14 cellular contexts compared by ENCODE assay signal in genomic region chr9:119298076-119298853, GRCh38.
DNase-seq lines count a peak whose midpoint lies in the region; ATAC-seq and TF ChIP-seq lines count a peak whose summit lies in the region.
"Had no signal": no experiment of that assay in that cellular context is flagged by ENCODE, and none has a peak within 500 bp of the region (broad histone marks: within the 10 kb centered on the region; RNA-seq: fewer than 3 reads in every experiment).

No MANE protein-coding gene starts in this region.

- no peak for TF ChIP-seq POLR2A in NB4 (IDR thresholded peaks at IDR 0.05; ENCODE audit: extremely low read depth, insufficient read length)

- TF ChIP-seq CTCF in NB4 (IDR thresholded peaks at IDR 0.05; ENCODE audit: low read depth, low read length) (no peak), smooth muscle cell (IDR thresholded peaks at IDR 0.05; ENCODE audit: borderline replicate concordance, insufficient read depth, poor library complexity, severe bottlenecking) (no peak), omental fat pad (IDR thresholded peaks at IDR 0.05) (no peak)

- no peak overlapping the region for H3K9ac ChIP-seq in smooth muscle cell (ENCODE audit: low read depth)

- no peak overlapping the region for H3K27ac ChIP-seq in smooth muscle cell (ENCODE audit: low read depth)
- H3K27ac ChIP-seq: gastrocnemius medialis had no signal

- no peaks in the 10 kb centered on the region for H3K9me3 ChIP-seq in smooth muscle cell (replicated peaks; ENCODE audit: low read depth)
- H3K9me3 ChIP-seq: gastrocnemius medialis, MG63 had no signal

- no peaks in the 10 kb centered on the region for H3K36me3 ChIP-seq in smooth muscle cell (ENCODE audit: low read depth)
- H3K36me3 ChIP-seq: gastrocnemius medialis, MG63 had no signal

- no peaks in the 10 kb centered on the region for H3K4me1 ChIP-seq in smooth muscle cell (ENCODE audit: low read depth)
- H3K4me1 ChIP-seq: gastrocnemius medialis had no signal

- H4K20me1 ChIP-seq in smooth muscle cell (ENCODE audit: low read depth): no peaks in the 10 kb centered on the region

- no peaks in the 10 kb centered on the region for H3K27me3 ChIP-seq in smooth muscle cell (ENCODE audit: low read depth)
- H3K27me3 ChIP-seq: gastrocnemius medialis, MG63 had no signal

- no peaks in the 10 kb centered on the region for H3K79me2 ChIP-seq in smooth muscle cell (ENCODE audit: low read depth)

- 53% methylated on average over 3 of the region's 3 CpGs for WGBS in smooth muscle cell (ENCODE audit: low lambda C conversion rate)

- H3K4me3 ChIP-seq in NB4 (ENCODE audit: low read depth, low read length): no peak overlapping the region
- no peak overlapping the region for H3K4me3 ChIP-seq in smooth muscle cell
- H3K4me3 ChIP-seq: gastrocnemius medialis, MG63 had no signal

- peak; percentile 94 for ATAC-seq in GM18498 (IDR thresholded peaks at IDR 0.05; ENCODE audit: unreplicated experiment)
- peak; percentile 88 for ATAC-seq in GM19467 (IDR thresholded peaks at IDR 0.05; ENCODE audit: unreplicated experiment)
- ATAC-seq in HG03025 (IDR thresholded peaks at IDR 0.05; ENCODE audit: low FRiP score, unreplicated experiment): peak; percentile 95
- ATAC-seq in omental fat pad (ENCODE audit: low FRiP score): no peak
- ATAC-seq: gastrocnemius medialis, Panc1 had no signal

- no peak overlapping the region for H3K4me2 ChIP-seq in smooth muscle cell

- no peaks in the 10 kb centered on the region for H3F3A ChIP-seq in smooth muscle cell (ENCODE audit: low read depth)

- DNase-seq in NB4 (ENCODE audit: low read depth) (peak; percentile 24), NCI-H446 treated with DMSO at 0.1 percent for 48 hours (lab: John Stamatoyannopoulos, UW) (no peak), SK-N-DZ (ENCODE audit: low spot score) (no peak), smooth muscle cell (lab: John Stamatoyannopoulos, UW; ENCODE audit: unreplicated experiment) (no peak), omental fat pad (ENCODE audit: low spot score) (no peak)
- DNase-seq: activated B cell treated with CpG ODN at 0.5 μM for 24 hours, activated gamma-delta T cell, gastrocnemius medialis, HFFc6, MG63 had no signal

- no peak overlapping the region for H2AFZ ChIP-seq in smooth muscle cell (ENCODE audit: low read depth)
